ENCODE assay signal across 9 cellular contexts in the genomic region with DNA sequence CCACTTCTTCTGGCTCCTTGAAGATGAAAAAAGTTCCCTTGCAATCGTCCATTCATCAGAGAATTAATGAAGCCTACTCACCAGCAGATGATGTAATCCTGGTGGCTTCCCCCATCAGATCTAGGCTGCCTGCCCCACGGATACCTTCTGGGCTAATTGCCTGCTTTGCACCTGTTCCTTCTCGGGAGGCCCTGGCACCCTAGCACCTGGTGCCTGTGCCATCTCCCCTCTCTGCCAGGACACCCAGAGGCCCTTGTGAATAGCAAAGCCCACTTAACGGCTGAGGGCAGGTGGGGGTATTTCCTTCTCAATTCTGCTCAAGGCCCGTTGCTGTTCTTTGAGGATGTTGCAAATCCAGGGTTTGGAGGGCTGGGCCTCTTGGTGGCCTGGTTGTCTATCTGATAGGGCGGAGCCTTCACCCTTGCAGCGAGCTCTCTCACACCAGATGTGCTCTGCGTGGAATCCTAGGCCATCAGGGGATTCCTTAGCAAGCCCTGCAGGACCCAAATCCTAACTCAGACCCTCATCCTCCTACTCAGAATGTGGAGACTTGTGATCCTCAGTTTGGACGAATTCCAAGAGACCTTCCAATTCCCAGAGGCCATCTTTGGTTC. TPM values are rescaled to one million over a fixed set of nuclear protein-coding genes. Genes with fewer than 3 reads are reported as not detected.
DNase-seq lines count a peak whose midpoint lies in the region; ATAC-seq and TF ChIP-seq lines count a peak whose summit lies in the region.
"Had no signal": no experiment of that assay in that cellular context is flagged by ENCODE, and none has a peak within 500 bp of the region (broad histone marks: within the 10 kb centered on the region; RNA-seq: fewer than 3 reads in every experiment).

A gene (minus strand): TSS at position 363 of the 614 bp plus-strand sequence. CDS start 22,360 bp downstream, outside the sequence.

- H3K36me3 ChIP-seq in esophagus muscularis mucosa, result no peaks in the 10 kb centered on the region

- peaks cover 42% of the 10 kb centered on the region for H3K4me1 Mint-ChIP-seq in stimulated activated naive CD8-positive, alpha-beta T cell treated with anti-CD3 and anti-CD28 coated beads, Interleukin-15, amount 100 ng/mL, for 72 hours

- H3K9me3 ChIP-seq in esophagus muscularis mucosa, result no peaks in the 10 kb centered on the region

- H3K4me3 Mint-ChIP-seq in stimulated activated naive CD8-positive, alpha-beta T cell treated with anti-CD3 and anti-CD28 coated beads, Interleukin-15, amount 100 ng/mL, for 72 hours, result peak within 1 kb of the TSS; percentile 65 to 67

- H3K27me3 ChIP-seq in esophagus muscularis mucosa, result no peaks in the 10 kb centered on the region

- H3K27ac Mint-ChIP-seq in stimulated activated naive CD8-positive, alpha-beta T cell treated with anti-CD3 and anti-CD28 coated beads, Interleukin-15, amount 100 ng/mL, for 72 hours, result peak within 1 kb of the TSS; percentile 93 to 94

- no peak within 1 kb of the TSS for H3K27ac ChIP-seq in esophagus muscularis mucosa (replicated peaks in 1 of 4)

- no peak for ATAC-seq in stimulated activated naive CD8-positive, alpha-beta T cell treated with anti-CD3 and anti-CD28 coated beads, Interleukin-15, amount 100 ng/mL, for 72 hours
- ATAC-seq in HG03045 (IDR thresholded peaks at IDR 0.05; ENCODE audit: unreplicated experiment), result no peak
- ATAC-seq in HG03159 (IDR thresholded peaks at IDR 0.05; ENCODE audit: unreplicated experiment), result no peak

- no peaks in the 10 kb centered on the region for H3K4me1 ChIP-seq in esophagus muscularis mucosa

- no peaks in the 10 kb centered on the region for H3K9me3 Mint-ChIP-seq in stimulated activated naive CD8-positive, alpha-beta T cell treated with anti-CD3 and anti-CD28 coated beads, Interleukin-15, amount 100 ng/mL, for 72 hours

- peak; percentile 70 for DNase-seq in DMS153 treated with DMSO at 0.1 percent for 48 hours (lab: John Stamatoyannopoulos, UW; ENCODE audit: unreplicated experiment)
- no peak for DNase-seq in DMS153 (lab: John Stamatoyannopoulos, UW)
- peak; percentile 66 for DNase-seq in NCI-H748 treated with DMSO at 0.1 percent for 48 hours (lab: John Stamatoyannopoulos, UW)
- no peak for DNase-seq in esophagus muscularis mucosa (ENCODE audit: extremely low spot score)
- DNase-seq in stimulated activated naive CD8-positive, alpha-beta T cell treated with anti-CD3 and anti-CD28 coated beads, Interleukin-15, amount 100 ng/mL, for 72 hours, result peak in 1 of 2 donors; percentile 30
- DNase-seq in GM19240 (ENCODE audit: insufficient read length, low spot score), result no peak
- DNase-seq: 8988T had no signal

- TF ChIP-seq POLR2A in esophagus muscularis mucosa (IDR thresholded peaks at IDR 0.05; ENCODE audit: low read depth), result no peak

- no peak for TF ChIP-seq CTCF in esophagus muscularis mucosa (IDR thresholded peaks at IDR 0.05)

- H3K27me3 Mint-ChIP-seq in stimulated activated naive CD8-positive, alpha-beta T cell treated with anti-CD3 and anti-CD28 coated beads, Interleukin-15, amount 100 ng/mL, for 72 hours, result peaks cover 84% of the 10 kb centered on the region

- no peak within 1 kb of the TSS for H3K4me3 ChIP-seq in esophagus muscularis mucosa

- intact Hi-C loops in esophagus muscularis mucosa (cut with DNase I), result no loop called here

- 57% methylated on average over 7 of the region's 9 CpGs for WGBS in esophagus muscularis mucosa

- no peak for TF ChIP-seq EP300 in esophagus muscularis mucosa (IDR thresholded peaks at IDR 0.05)

RNA-seq across cellular contexts. Expression of the gene that starts here (rescaled TPM):
- 10 to 100 TPM; 13.3 to 20.2 (median 15.5) TPM for total RNA-seq in esophagus muscularis mucosa

Comparison
In these comparisons a context has a peak if more than half of its experiments do, and no peak if none do; other contexts are left out.
1. DNase-seq: peak in DMS153 treated with DMSO at 0.1 percent for 48 hours (single experiment) and NCI-H748 treated with DMSO at 0.1 percent for 48 hours (single experiment); none in DMS153 (single experiment), esophagus muscularis mucosa (single experiment) and GM19240 (single experiment).